Comparison of ENCODE assay signal across 24 cellular contexts in genomic region chr17:45125509-45125908, GRCh38.
"Had no signal": no experiment of that assay in that cellular context is flagged by ENCODE, and none has a peak within 500 bp of the region (broad histone marks: within the 10 kb centered on the region; RNA-seq: fewer than 3 reads in every experiment).

No MANE protein-coding gene starts in this region.

- H3K27ac Mint-ChIP-seq: activated CD4-positive, alpha-beta T cell treated with anti-CD3 and anti-CD28 coated beads, Interleukin-2, amount 10 ng/mL, durations not matched to agents 24 days and 14 days; activated CD8-positive, alpha-beta memory T cell treated with anti-CD3 and anti-CD28 coated beads, Interleukin-2, amount 10 ng/mL, durations not matched to agents 7 days and 5 days; activated CD8-positive, alpha-beta T cell treated with anti-CD3 and anti-CD28 coated beads for 36 hours; activated naive CD8-positive, alpha-beta T cell; activated T-helper 1 cell treated with anti-CD3 and anti-CD28 coated beads, Interleukin-12 subunit alpha, Interleukin-12 subunit beta, Interleukin-2, Interleukin-4 antibody, amounts not matched to agents 30 ng/mL and 10 ng/mL and 1 ng/mL, durations not matched to agents 14 hours and 24 hours and 36 hours; effector memory CD8-positive, alpha-beta T cell; naive thymus-derived CD8-positive, alpha-beta T cell; T-cell; T-helper 2 cell treated with Interferon-gamma antibody and Interleukin-4, amounts not matched to agents 5 μg/mL and 100 μg/mL, for 36 hours had no signal

- H3K27me3 Mint-ChIP-seq: activated naive CD8-positive, alpha-beta T cell had no signal

- H3K4me3 ChIP-seq: colonic mucosa, dorsolateral prefrontal cortex, gastroesophageal sphincter, heart left ventricle, ovary, prostate gland, upper lobe of right lung had no signal

- H3K27ac ChIP-seq: ovary, prostate gland, upper lobe of right lung, VCaP had no signal

- H3K36me3 ChIP-seq: colonic mucosa, ovary, prostate gland, upper lobe of right lung had no signal

- H3K36me3 Mint-ChIP-seq: activated CD8-positive, alpha-beta memory T cell treated with anti-CD3 and anti-CD28 coated beads, Interleukin-2, amount 10 ng/mL, durations not matched to agents 7 days and 5 days; activated naive CD8-positive, alpha-beta T cell; naive thymus-derived CD8-positive, alpha-beta T cell; T-cell had no signal

- H3K9me3 Mint-ChIP-seq: activated CD4-positive, alpha-beta T cell treated with anti-CD3 and anti-CD28 coated beads, Interleukin-2, amount 10 ng/mL, durations not matched to agents 24 days and 14 days; activated CD8-positive, alpha-beta T cell treated with anti-CD3 and anti-CD28 coated beads for 36 hours; activated T-helper 1 cell treated with anti-CD3 and anti-CD28 coated beads, Interleukin-12 subunit alpha, Interleukin-12 subunit beta, Interleukin-2, Interleukin-4 antibody, amounts not matched to agents 30 ng/mL and 10 ng/mL and 1 ng/mL, durations not matched to agents 14 hours and 24 hours and 36 hours; effector memory CD8-positive, alpha-beta T cell; naive thymus-derived CD8-positive, alpha-beta T cell; T-cell; T-helper 2 cell treated with Interferon-gamma antibody and Interleukin-4, amounts not matched to agents 5 μg/mL and 100 μg/mL, for 36 hours had no signal

- H3K9me3 ChIP-seq: colonic mucosa, gastroesophageal sphincter, heart left ventricle, ovary, prostate gland, upper lobe of right lung had no signal

- H3K4me1 Mint-ChIP-seq: activated CD4-positive, alpha-beta T cell treated with anti-CD3 and anti-CD28 coated beads, Interleukin-2, amount 10 ng/mL, durations not matched to agents 24 days and 14 days had no signal

- H3K4me3 Mint-ChIP-seq: activated CD4-positive, alpha-beta T cell treated with anti-CD3 and anti-CD28 coated beads, Interleukin-2, amount 10 ng/mL, durations not matched to agents 24 days and 14 days; activated CD8-positive, alpha-beta memory T cell treated with anti-CD3 and anti-CD28 coated beads, Interleukin-2, amount 10 ng/mL, durations not matched to agents 7 days and 5 days; activated CD8-positive, alpha-beta T cell treated with anti-CD3 and anti-CD28 coated beads for 36 hours; activated naive CD8-positive, alpha-beta T cell; activated T-helper 1 cell treated with anti-CD3 and anti-CD28 coated beads, Interleukin-12 subunit alpha, Interleukin-12 subunit beta, Interleukin-2, Interleukin-4 antibody, amounts not matched to agents 30 ng/mL and 10 ng/mL and 1 ng/mL, durations not matched to agents 14 hours and 24 hours and 36 hours; effector memory CD8-positive, alpha-beta T cell; naive thymus-derived CD8-positive, alpha-beta T cell; T-cell; T-helper 2 cell treated with Interferon-gamma antibody and Interleukin-4, amounts not matched to agents 5 μg/mL and 100 μg/mL, for 36 hours had no signal

- ATAC-seq: activated CD4-positive, CD25-positive, alpha-beta regulatory T cell treated with anti-CD3 and anti-CD28 coated beads, Interleukin-2, amount 50 U/mL, for 24 hours; activated CD8-positive, alpha-beta memory T cell treated with anti-CD3 and anti-CD28 coated beads, Interleukin-2, amount 10 ng/mL, durations not matched to agents 7 days and 5 days; activated CD8-positive, alpha-beta T cell treated with anti-CD3 and anti-CD28 coated beads for 36 hours; effector memory CD8-positive, alpha-beta T cell; gastroesophageal sphincter; heart left ventricle; left cardiac atrium; naive thymus-derived CD8-positive, alpha-beta T cell; T-cell; upper lobe of right lung had no signal

- DNase-seq: activated CD4-positive, alpha-beta T cell treated with anti-CD3 and anti-CD28 coated beads, Interleukin-2, amount 10 ng/mL, durations not matched to agents 24 days and 14 days; activated CD8-positive, alpha-beta memory T cell treated with anti-CD3 and anti-CD28 coated beads, Interleukin-2, amount 10 ng/mL, durations not matched to agents 7 days and 5 days; activated CD8-positive, alpha-beta T cell treated with anti-CD3 and anti-CD28 coated beads for 36 hours; activated gamma-delta T cell; colonic mucosa; dorsolateral prefrontal cortex; effector memory CD8-positive, alpha-beta T cell; heart left ventricle; islet precursor cell; left cardiac atrium; naive thymus-derived CD8-positive, alpha-beta T cell; ovary; stimulated activated CD4-positive, alpha-beta T cell treated with anti-CD3 and anti-CD28 coated beads, Interleukin-4, amount 100 ng/mL, for 24 hours; stimulated activated naive CD4-positive, alpha-beta T cell treated with Interleukin-2 at 50 U/mL for 16 hours; T-cell; upper lobe of right lung had no signal

- FAIRE-seq: bronchial epithelial cell had no signal

- H3K27me3 ChIP-seq: colonic mucosa, dorsolateral prefrontal cortex, gastroesophageal sphincter, heart left ventricle, ovary, upper lobe of right lung had no signal
